ENCODE assay signal across 8 cellular contexts in genomic region chr15:99442268-99442897, GRCh38.
A peak's percentile ranks its signal among the peaks of the same experiment; 100 is the strongest.
DNase-seq lines count a peak whose midpoint lies in the region; ATAC-seq, FAIRE-seq and TF ChIP-seq lines count a peak whose summit lies in the region.

No MANE protein-coding gene starts in this region.

- CTCF ChIA-PET in HepG2 (lab: Yijun Ruan, JAX; ENCODE audit: low intra/inter-chr PET ratio, low total read pairs), result no interaction called here
- CTCF ChIA-PET in mammary epithelial cell (lab: Charles Lee; ENCODE audit: low non-redundant PET), result interaction anchor here (0.6 kb wide), 1 partner anchor 33 kb away, joined by 3 read pairs; no protein-coding TSS in a partner anchor

- no peaks in the 10 kb centered on the region for H4K20me1 ChIP-seq in HepG2 (ENCODE audit: insufficient read depth, low read length)
- H4K20me1 ChIP-seq in mammary epithelial cell (ENCODE audit: insufficient read depth, low read length), result no peaks in the 10 kb centered on the region

- H3K4me2 ChIP-seq in HepG2 (ENCODE audit: low read depth, low read length) (no peak overlapping the region), mammary epithelial cell (ENCODE audit: insufficient read depth, low read depth, low read length) (peak overlapping the region; percentile 32)

- no peaks in the 10 kb centered on the region for H3K4me1 ChIP-seq in liver (ENCODE audit: control insufficient read depth in 4 of 4, insufficient read depth in 4 of 4, low read length in 3 of 4)
- H3K4me1 ChIP-seq in HepG2 (ENCODE audit: insufficient read depth, low read length), result peaks cover 32% of the 10 kb centered on the region
- H3K4me1 ChIP-seq in mammary epithelial cell (ENCODE audit: insufficient read depth, low read length), result peaks cover 16% of the 10 kb centered on the region

- no peak overlapping the region for H3K9ac ChIP-seq in liver (ENCODE audit: low read depth in 1 of 2, low read length in 2 of 2)
- no peak overlapping the region for H3K9ac ChIP-seq in HepG2 (ENCODE audit: insufficient read depth, low read depth, low read length)
- H3K9ac ChIP-seq in mammary epithelial cell (ENCODE audit: insufficient read depth, low read length), result no peak overlapping the region

- H2AFZ ChIP-seq in HepG2 (ENCODE audit: low read length), result no peak overlapping the region
- H2AFZ ChIP-seq in mammary epithelial cell (ENCODE audit: low read depth, low read length), result peak overlapping the region; percentile 83

- in situ Hi-C loops in HepG2 (cut with HindIII; ENCODE audit: extremely low pct_ligation_motif_present, low pct_unique_long_range_greater_than_20kb), result no loop called here
- in situ Hi-C loops in mammary epithelial cell (cut with MboI; ENCODE audit: low sequenced_read_pairs in 2 of 2), result no loop called here

- ATAC-seq in HepG2 (no peak), HG03439 (IDR thresholded peaks at IDR 0.05; ENCODE audit: unreplicated experiment) (no peak), GM18520 (IDR thresholded peaks at IDR 0.05; ENCODE audit: unreplicated experiment) (no peak), HG03378 (IDR thresholded peaks at IDR 0.05; ENCODE audit: unreplicated experiment) (no peak), GM21390 (IDR thresholded peaks at IDR 0.05; ENCODE audit: unreplicated experiment) (no peak)

- POLR2A ChIA-PET in HepG2 (lab: Yijun Ruan, JAX), result no interaction called here

- H3K27ac ChIP-seq in liver (ENCODE audit: low read depth in 1 of 2, low read length in 2 of 2), result no peak overlapping the region
- no peak overlapping the region for H3K27ac ChIP-seq in HepG2 (ENCODE audit: extremely low read length, insufficient read depth, low read length)
- no peak overlapping the region for H3K27ac ChIP-seq in mammary epithelial cell (ENCODE audit: insufficient read depth, low read depth, low read length)

- no peak for TF ChIP-seq POLR2A in HepG2 (IDR thresholded peaks at IDR 0.05; ENCODE audit: insufficient read depth in 1 of 2, low read depth in 2 of 2, low read length in 2 of 2)

- DNase-seq in HepG2 (ENCODE audit: low spot score) (no peak), mammary epithelial cell (peak; percentile 71), lung microvascular endothelial cell (ENCODE audit: low read depth in 2 of 2) (peak; percentile 83 to 94)

- H3K9me3 ChIP-seq in liver (ENCODE audit: control insufficient read depth in 4 of 4, low read length in 3 of 4) (no peaks in the 10 kb centered on the region), HepG2 (ENCODE audit: low read length) (no peaks in the 10 kb centered on the region), mammary epithelial cell (replicated peaks; ENCODE audit: insufficient read depth, low read length) (no peaks in the 10 kb centered on the region)

- no peaks in the 10 kb centered on the region for H3K79me2 ChIP-seq in HepG2 (ENCODE audit: insufficient read depth, low read length)
- no peaks in the 10 kb centered on the region for H3K79me2 ChIP-seq in mammary epithelial cell (ENCODE audit: insufficient read depth, low read length)

- WGBS in liver, result 65% methylated on average over 13 of the region's 13 CpGs
- WGBS in HepG2 (ENCODE audit: low lambda C conversion rate), result 32% methylated on average over 13 of the region's 13 CpGs
- 7% methylated on average over 12 of the region's 13 CpGs for WGBS in mammary epithelial cell (ENCODE audit: low coverage, missing lambda C conversion rate)

- TF ChIP-seq EP300 in HepG2 (IDR thresholded peaks at IDR 0.05; ENCODE audit: low read depth in 2 of 2, low read length in 2 of 2) (no peak), HepG2 (CRISPR knock-in tag; IDR thresholded peaks at IDR 0.05; ENCODE audit: borderline replicate concordance) (no peak)

- intact Hi-C loops in HepG2 (cut with micrococcal nuclease; ENCODE audit: unreplicated experiment), result no loop called here
- intact Hi-C loops in mammary epithelial cell (cut with micrococcal nuclease), result loop anchor here (1.0 to 2.0 kb wide), 2 partner anchors 13 to 34 kb away; no protein-coding TSS in a partner anchor

- no peak for TF ChIP-seq CTCF in liver (IDR thresholded peaks at IDR 0.05; ENCODE audit: low read depth, low read length, missing input control)
- TF ChIP-seq CTCF in HepG2 (CRISPR knock-in tag; IDR thresholded peaks at IDR 0.05), result no peak
- TF ChIP-seq CTCF in mammary epithelial cell (conservative IDR thresholded peaks at IDR 0.05 in 1 of 2, IDR thresholded peaks at IDR 0.05 in 1 of 2; ENCODE audit: extremely low read depth in 1 of 2, insufficient read depth in 1 of 2, low read depth in 1 of 2, low read length in 2 of 2), result no peak

- H3K36me3 ChIP-seq in liver (ENCODE audit: control insufficient read depth in 4 of 4, insufficient read depth in 3 of 4, low read depth in 1 of 4, low read length in 3 of 4) (no peaks in the 10 kb centered on the region), HepG2 (replicated peaks in 1 of 2; ENCODE audit: control insufficient read depth in 1 of 2, insufficient read depth in 2 of 2, low read length in 2 of 2) (no peaks in the 10 kb centered on the region), mammary epithelial cell (ENCODE audit: insufficient read depth, low read length) (no peaks in the 10 kb centered on the region)

- no peak for FAIRE-seq in HepG2 (lab: Jason Lieb, UNC)

- no TSS peak for BruUV-seq in HepG2 (replicated peaks; lab: Mats Ljungman, UMichigan)
- BruUV-seq in mammary epithelial cell (replicated peaks; lab: Mats Ljungman, UMichigan), result no TSS peak

- no peak overlapping the region for H3K4me3 ChIP-seq in liver (ENCODE audit: low read depth in 1 of 3, low read length in 3 of 3)
- no peak overlapping the region for H3K4me3 ChIP-seq in HepG2 (replicated peaks in 1 of 3; ENCODE audit: insufficient read depth in 1 of 3, low read depth in 2 of 3, low read length in 3 of 3)
- H3K4me3 ChIP-seq in mammary epithelial cell (replicated peaks in 1 of 3; ENCODE audit: insufficient read depth in 1 of 3, low read depth in 2 of 3, low read length in 3 of 3), result no peak overlapping the region

- H3K27me3 ChIP-seq in liver (ENCODE audit: control insufficient read depth in 4 of 4, insufficient read depth in 4 of 4, low read length in 3 of 4), result peaks cover 0 to 2% (median 0%) of the 10 kb centered on the region in 4 donors
- H3K27me3 ChIP-seq in HepG2 (ENCODE audit: control insufficient read depth in 1 of 2, insufficient read depth in 2 of 2, low read length in 2 of 2), result peaks cover 8 to 61% of the 10 kb centered on the region in 2 experiments; a peak in 4 of 5 replicates
- H3K27me3 ChIP-seq in mammary epithelial cell (ENCODE audit: insufficient read depth, low read length), result no peaks in the 10 kb centered on the region

- no peak for TF ChIP-seq RAD21 in liver (IDR thresholded peaks at IDR 0.05)
- TF ChIP-seq RAD21 in HepG2 (CRISPR knock-in tag; IDR thresholded peaks at IDR 0.05), result no peak

- dilution Hi-C loops in mammary epithelial cell (cut with HindIII; ENCODE audit: low sequenced_read_pairs), result no loop called here

TF ChIP-seq in liver, 16 proteins besides CTCF, POLR2A, EP300 and RAD21:
- peak; percentile 89 to 90 for TF ChIP-seq JUND (IDR thresholded peaks at IDR 0.05)
- no peak for TF ChIP-seq ZBTB33 (IDR thresholded peaks at IDR 0.05)

TF ChIP-seq in HepG2, 621 proteins besides CTCF, POLR2A, EP300 and RAD21:
- no peak for TF ChIP-seq DRAP1 (CRISPR knock-in tag; IDR thresholded peaks at IDR 0.05)
